8 cellular contexts compared by ENCODE assay signal in the genomic region with DNA sequence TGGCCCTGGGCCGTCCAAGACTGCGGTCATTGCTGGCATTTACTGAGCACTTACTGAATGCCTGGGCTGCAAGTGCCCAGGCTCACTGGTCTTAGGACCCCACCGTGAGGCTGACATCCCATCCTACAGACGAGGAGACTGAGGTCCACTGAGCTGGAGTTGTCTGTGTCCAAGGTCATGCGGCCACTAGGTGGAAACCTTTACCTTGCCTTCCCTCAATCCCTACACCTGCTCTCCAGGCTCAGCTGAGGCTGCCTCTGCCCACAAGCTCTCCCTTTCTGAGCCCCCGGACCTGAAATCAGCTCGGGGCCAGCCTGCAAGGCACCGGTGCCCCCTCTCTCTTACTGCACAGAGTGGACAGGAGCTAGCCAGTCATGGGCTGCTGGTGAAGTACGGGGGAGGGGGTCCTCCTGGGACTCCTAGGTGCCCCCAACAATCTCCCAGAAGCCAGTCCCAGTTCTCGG. TPM values are rescaled to one million over a fixed set of nuclear protein-coding genes. Genes with fewer than 3 reads are reported as not detected.
DNase-seq lines count a peak whose midpoint lies in the region; ATAC-seq and TF ChIP-seq lines count a peak whose summit lies in the region.

No MANE protein-coding gene starts in this region.

- H3K36me3 Mint-ChIP-seq in WTC11 = no peaks in the 10 kb centered on the region
- H3K36me3 Mint-ChIP-seq in naive thymus-derived CD4-positive, alpha-beta T cell = no peaks in the 10 kb centered on the region

- 0 out of 2 replicates have a peak, but pooled peaks have one; percentile 33 for TF ChIP-seq CTCF in WTC11 (IDR thresholded peaks at IDR 0.05)

- H3K27me3 ChIP-seq in effector memory CD4-positive, alpha-beta T cell (replicated peaks; ENCODE audit: control insufficient read depth, insufficient read depth, low read length, poor library complexity, severe bottlenecking) = peaks cover 32% of the 10 kb centered on the region
- peaks cover 6 to 11% of the 10 kb centered on the region in 2 donors for H3K27me3 ChIP-seq in naive thymus-derived CD4-positive, alpha-beta T cell (ENCODE audit: control insufficient read depth in 2 of 2, insufficient read depth in 2 of 2, low read length in 2 of 2)

- peaks cover 4% of the 10 kb centered on the region; the same call in 1 of the 2 replicates for H3K4me1 Mint-ChIP-seq in WTC11
- H3K4me1 Mint-ChIP-seq in naive thymus-derived CD4-positive, alpha-beta T cell = peaks cover 0 to 6% (median 4%) of the 10 kb centered on the region in 7 donors

- H3K9me3 Mint-ChIP-seq in WTC11 = no peaks in the 10 kb centered on the region
- H3K9me3 Mint-ChIP-seq in naive thymus-derived CD4-positive, alpha-beta T cell = no peaks in the 10 kb centered on the region

- peak overlapping the region; percentile 66 for H3K4me3 Mint-ChIP-seq in WTC11
- H3K4me3 Mint-ChIP-seq in naive thymus-derived CD4-positive, alpha-beta T cell = peak overlapping the region in 8 of 10 donors; percentile 34 to 79 (median 50)

- no peak overlapping the region for H3K27ac ChIP-seq in effector memory CD4-positive, alpha-beta T cell (ENCODE audit: insufficient read depth, low read length, poor library complexity, severe bottlenecking)
- no peak overlapping the region for H3K27ac ChIP-seq in naive thymus-derived CD4-positive, alpha-beta T cell (ENCODE audit: low read depth, low read length)

- peaks cover 27% of the 10 kb centered on the region for H3K27me3 Mint-ChIP-seq in WTC11 (ENCODE audit: low read depth)
- peaks cover 14 to 38% (median 16%) of the 10 kb centered on the region in 5 donors for H3K27me3 Mint-ChIP-seq in naive thymus-derived CD4-positive, alpha-beta T cell

- H3K9me3 ChIP-seq in effector memory CD4-positive, alpha-beta T cell (ENCODE audit: control insufficient read depth, low read length) = no peaks in the 10 kb centered on the region
- H3K9me3 ChIP-seq in naive thymus-derived CD4-positive, alpha-beta T cell (ENCODE audit: control insufficient read depth in 2 of 3, low read length in 3 of 3) = no peaks in the 10 kb centered on the region

- H3K36me3 ChIP-seq in effector memory CD4-positive, alpha-beta T cell (ENCODE audit: control insufficient read depth, insufficient read depth, low read length) = no peaks in the 10 kb centered on the region
- no peaks in the 10 kb centered on the region for H3K36me3 ChIP-seq in naive thymus-derived CD4-positive, alpha-beta T cell (ENCODE audit: control insufficient read depth in 2 of 3, insufficient read depth in 3 of 3, low read length in 3 of 3)

- CTCF ChIA-PET in WTC11 (lab: Charles Lee) = interaction anchor here (0.5 to 3.5 kb wide), 52 partner anchors 9 to 356 kb away, joined by 3 to 62 read pairs (median 4); partner anchors contain the start of genes AMDHD2, BRICD5, CCNF and CEMP1
- CTCF ChIA-PET in naive thymus-derived CD4-positive, alpha-beta T cell (lab: Charles Lee) = interaction anchor here (0.6 to 3.7 kb wide), 13 partner anchors 8 to 351 kb away, joined by 3 to 32 read pairs (median 3); partner anchors contain the start of genes ABCA3 and ECI1

- H3K4me3 ChIP-seq in effector memory CD4-positive, alpha-beta T cell (ENCODE audit: insufficient read depth, low read depth, low read length, poor library complexity, severe bottlenecking) = no peak overlapping the region
- H3K4me3 ChIP-seq in naive thymus-derived CD4-positive, alpha-beta T cell (ENCODE audit: low read length) = no peak overlapping the region

- ATAC-seq in WTC11 (peak; percentile 73), HG03095 (IDR thresholded peaks at IDR 0.05; ENCODE audit: unreplicated experiment) (no peak)
- ATAC-seq in naive thymus-derived CD4-positive, alpha-beta T cell = peak; percentile 73

- peaks cover 15% of the 10 kb centered on the region for H3K4me1 ChIP-seq in effector memory CD4-positive, alpha-beta T cell (ENCODE audit: control insufficient read depth, insufficient read depth, low read length, poor library complexity, severe bottlenecking)
- peaks cover 0 to 8% of the 10 kb centered on the region in 2 donors for H3K4me1 ChIP-seq in naive thymus-derived CD4-positive, alpha-beta T cell (ENCODE audit: control insufficient read depth in 2 of 2, insufficient read depth in 2 of 2, low read length in 2 of 2)

- H3K27ac Mint-ChIP-seq in WTC11 = no peak overlapping the region
- H3K27ac Mint-ChIP-seq in naive thymus-derived CD4-positive, alpha-beta T cell = peak overlapping the region in 1 of 9 donors; percentile 28

- POLR2A ChIA-PET in WTC11 (lab: Charles Lee) = interaction anchor here (0.7 to 1.9 kb wide), 4 partner anchors 16 to 94 kb away, joined by 3 to 12 read pairs (median 4); partner anchors contain the start of genes BRICD5, ECI1 and PGP
- POLR2A ChIA-PET in naive thymus-derived CD4-positive, alpha-beta T cell (lab: Charles Lee) = interaction anchor here (0.7 to 2.4 kb wide), 10 partner anchors 8 to 319 kb away, joined by 3 to 9 read pairs (median 4); partner anchors contain the start of genes ATP6V0C, CCNF, ECI1 and MLST8

- DNase-seq in stimulated activated CD4-positive, alpha-beta T cell treated with anti-CD3 and anti-CD28 coated beads, Interleukin-12 subunit alpha, Interleukin-12 subunit beta, amount 100 ng/mL, for 48 hours (ENCODE audit: low read depth in 2 of 3, low spot score in 1 of 3) = peak in 2 of 3 donors; percentile 35 to 37
- no peak for DNase-seq in stimulated activated CD4-positive, alpha-beta T cell treated with anti-CD3 and anti-CD28 coated beads, Interleukin-12 subunit alpha, Interleukin-12 subunit beta, amount 100 ng/mL, for 4 hours
- DNase-seq in NCI-H1417 (lab: John Stamatoyannopoulos, UW) = peak; percentile 64 to 82 (median 74)
- peak; percentile 73 for DNase-seq in WTC11 (ENCODE audit: low spot score)
- peak in 2 of 3 donors; percentile 29 to 34 for DNase-seq in effector memory CD4-positive, alpha-beta T cell
- DNase-seq in naive thymus-derived CD4-positive, alpha-beta T cell = peak in 7 of 9 donors; percentile 41 to 63 (median 55)
- DNase-seq in hepatic stellate cell (ENCODE audit: low spot score) = no peak

- intact Hi-C loops in naive thymus-derived CD4-positive, alpha-beta T cell (cut with micrococcal nuclease) = loop anchor here (1.0 kb wide), 6 partner anchors 10 to 306 kb away; partner anchors contain the start of genes ABCA3 (in 2 of the 2), ECI1 (in 1 of the 2) and MLST8 (in 1 of the 2)

TF ChIP-seq in WTC11, 78 proteins besides CTCF, POLR2A, EP300 and RAD21 (continues in another document):
- TF ChIP-seq SP1 (CRISPR knock-in tag; conservative IDR thresholded peaks at IDR 0.05) = 0 out of 2 replicates have a peak, but pooled peaks have one; percentile 24
- no peak for TF ChIP-seq ATF1 (CRISPR knock-in tag; IDR thresholded peaks at IDR 0.05)
- TF ChIP-seq, protein P1, sequence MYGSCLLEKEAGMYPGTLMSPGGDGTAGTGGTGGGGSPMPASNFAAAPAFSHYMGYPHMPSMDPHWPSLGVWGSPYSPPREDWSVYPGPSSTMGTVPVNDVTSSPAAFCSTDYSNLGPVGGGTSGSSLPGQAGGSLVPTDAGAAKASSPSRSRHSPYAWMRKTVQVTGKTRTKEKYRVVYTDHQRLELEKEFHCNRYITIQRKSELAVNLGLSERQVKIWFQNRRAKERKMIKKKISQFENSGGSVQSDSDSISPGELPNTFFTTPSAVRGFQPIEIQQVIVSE (CRISPR knock-in tag; IDR thresholded peaks at IDR 0.05; ENCODE audit: borderline replicate concordance) = no peak
- TF ChIP-seq ETV6 (CRISPR knock-in tag; IDR thresholded peaks at IDR 0.05) = no peak
- no peak for TF ChIP-seq EMX1 (CRISPR knock-in tag; IDR thresholded peaks at IDR 0.05)
- no peak for TF ChIP-seq ZBTB21 (CRISPR knock-in tag; IDR thresholded peaks at IDR 0.05; ENCODE audit: borderline replicate concordance)
- no peak for TF ChIP-seq GRHL2 (CRISPR knock-in tag; IDR thresholded peaks at IDR 0.05; ENCODE audit: insufficient replicate concordance, severe bottlenecking)
- no peak for TF ChIP-seq FOXK1 (CRISPR knock-in tag; IDR thresholded peaks at IDR 0.05)
- TF ChIP-seq ESRRA (CRISPR knock-in tag; IDR thresholded peaks at IDR 0.05; ENCODE audit: borderline replicate concordance) = peak; percentile 31; the same call in 1 of the 2 replicates
- TF ChIP-seq, protein P2, sequence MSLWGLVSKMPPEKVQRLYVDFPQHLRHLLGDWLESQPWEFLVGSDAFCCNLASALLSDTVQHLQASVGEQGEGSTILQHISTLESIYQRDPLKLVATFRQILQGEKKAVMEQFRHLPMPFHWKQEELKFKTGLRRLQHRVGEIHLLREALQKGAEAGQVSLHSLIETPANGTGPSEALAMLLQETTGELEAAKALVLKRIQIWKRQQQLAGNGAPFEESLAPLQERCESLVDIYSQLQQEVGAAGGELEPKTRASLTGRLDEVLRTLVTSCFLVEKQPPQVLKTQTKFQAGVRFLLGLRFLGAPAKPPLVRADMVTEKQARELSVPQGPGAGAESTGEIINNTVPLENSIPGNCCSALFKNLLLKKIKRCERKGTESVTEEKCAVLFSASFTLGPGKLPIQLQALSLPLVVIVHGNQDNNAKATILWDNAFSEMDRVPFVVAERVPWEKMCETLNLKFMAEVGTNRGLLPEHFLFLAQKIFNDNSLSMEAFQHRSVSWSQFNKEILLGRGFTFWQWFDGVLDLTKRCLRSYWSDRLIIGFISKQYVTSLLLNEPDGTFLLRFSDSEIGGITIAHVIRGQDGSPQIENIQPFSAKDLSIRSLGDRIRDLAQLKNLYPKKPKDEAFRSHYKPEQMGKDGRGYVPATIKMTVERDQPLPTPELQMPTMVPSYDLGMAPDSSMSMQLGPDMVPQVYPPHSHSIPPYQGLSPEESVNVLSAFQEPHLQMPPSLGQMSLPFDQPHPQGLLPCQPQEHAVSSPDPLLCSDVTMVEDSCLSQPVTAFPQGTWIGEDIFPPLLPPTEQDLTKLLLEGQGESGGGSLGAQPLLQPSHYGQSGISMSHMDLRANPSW (CRISPR knock-in tag; conservative IDR thresholded peaks at IDR 0.05; ENCODE audit: low read depth) = no peak

RNA-seq across cellular contexts. Expression of gene CASKIN1, which starts 1.5 kb away (rescaled TPM):
- total RNA-seq in WTC11 (2021) = 9.4 to 15.7 TPM (median 11.3 TPM) in 3 replicates
- total RNA-seq in naive thymus-derived CD4-positive, alpha-beta T cell = under 1 TPM in 1 of 5 experiments, not detected in 4; 0.19 TPM
- not detected for polyA plus RNA-seq in naive thymus-derived CD4-positive, alpha-beta T cell

RNA-seq across cellular contexts. Expression of gene MLST8, which starts 10.4 kb away (rescaled TPM):
- total RNA-seq in WTC11 (2021) = 71.6 to 76.1 TPM (median 75.9 TPM) in 3 replicates
- total RNA-seq in naive thymus-derived CD4-positive, alpha-beta T cell = 10 to 100 TPM; 25.1 to 41.2 (median 35.5) TPM
- 10 to 100 TPM; 20.7 to 36.4 TPM for polyA plus RNA-seq in naive thymus-derived CD4-positive, alpha-beta T cell

RNA-seq across cellular contexts. Expression of gene BRICD5, which starts 15.8 kb away (rescaled TPM):
- 12.5 to 15.2 TPM (median 13.6 TPM) in 3 replicates for total RNA-seq in WTC11 (2021)
- total RNA-seq in naive thymus-derived CD4-positive, alpha-beta T cell = 10 to 100 TPM in 4 of 5 experiments, 1 to 10 TPM in 1; 5.7 to 44.3 (median 16.0) TPM
- polyA plus RNA-seq in naive thymus-derived CD4-positive, alpha-beta T cell = under 1 TPM in 1 of 2 donors, not detected in 1; 0.22 TPM

RNA-seq across cellular contexts. Expression of gene PGP, which starts 19.8 kb away (rescaled TPM):
- total RNA-seq in WTC11 (2021) = 38.4 to 40.1 TPM (median 39.5 TPM) in 3 replicates
- 10 to 100 TPM in 3 of 5 experiments, 1 to 10 TPM in 2; 7.7 to 26.5 (median 20.4) TPM for total RNA-seq in naive thymus-derived CD4-positive, alpha-beta T cell
- 10 to 100 TPM in 1 of 2 donors, 1 to 10 TPM in 1; 6.0 to 12.9 TPM for polyA plus RNA-seq in naive thymus-derived CD4-positive, alpha-beta T cell

RNA-seq across cellular contexts. Expression of gene E4F1, which starts 28.5 kb away (rescaled TPM):
- 27.2 to 34.4 TPM (median 27.8 TPM) in 3 replicates for total RNA-seq in WTC11 (2021)
- total RNA-seq in naive thymus-derived CD4-positive, alpha-beta T cell = 10 to 100 TPM; 31.3 to 45.6 (median 36.8) TPM
- 10 to 100 TPM; 12.6 to 25.6 TPM for polyA plus RNA-seq in naive thymus-derived CD4-positive, alpha-beta T cell

Comparison
In these comparisons a context has a peak if more than half of its experiments do, and no peak if none do; other contexts are left out.
1. DNase-seq: peak in stimulated activated CD4-positive, alpha-beta T cell treated with anti-CD3 and anti-CD28 coated beads, Interleukin-12 subunit alpha, Interleukin-12 subunit beta, amount 100 ng/mL, for 48 hours (2 of 3), NCI-H1417 (3 of 3), WTC11 (single experiment), effector memory CD4-positive, alpha-beta T cell (2 of 3) and naive thymus-derived CD4-positive, alpha-beta T cell (7 of 9); none in stimulated activated CD4-positive, alpha-beta T cell treated with anti-CD3 and anti-CD28 coated beads, Interleukin-12 subunit alpha, Interleukin-12 subunit beta, amount 100 ng/mL, for 4 hours (single experiment) and hepatic stellate cell (single experiment).